In genomic region chr11:64854534-64855502, GRCh38 we compare ENCODE assay signal across 8 cellular contexts. TPM values are rescaled to one million over a fixed set of nuclear protein-coding genes. Genes with fewer than 3 reads are reported as not detected.
A peak's percentile ranks its signal among the peaks of the same experiment; 100 is the strongest.
DNase-seq lines count a peak whose midpoint lies in the region; ATAC-seq and TF ChIP-seq lines count a peak whose summit lies in the region.

No MANE protein-coding gene starts in this region.

- no peaks in the 10 kb centered on the region for H3K27me3 ChIP-seq in DOHH2 (ENCODE audit: control insufficient read depth, low read length)
- no peaks in the 10 kb centered on the region for H3K27me3 ChIP-seq in ascending aorta
- no peaks in the 10 kb centered on the region for H3K27me3 ChIP-seq in spleen (replicated peaks in 1 of 7)

- peak overlapping the region; percentile 98 for H3K27ac ChIP-seq in DOHH2 (ENCODE audit: low read depth, low read length)
- peak overlapping the region; percentile 88 to 95 for H3K27ac ChIP-seq in ascending aorta
- peak overlapping the region; percentile 72 to 98 (median 92) for H3K27ac ChIP-seq in spleen

- 61 to 79% (median 75%) methylated on average over 34 to 45 of the region's 45 CpGs for WGBS in spleen, 5 donors

- H3K4me1 ChIP-seq in DOHH2 (ENCODE audit: control insufficient read depth, low read length) = peaks cover 98% of the 10 kb centered on the region
- H3K4me1 ChIP-seq in ascending aorta = peaks cover 37 to 61% of the 10 kb centered on the region in 2 donors
- peaks cover 92 to 100% (median 100%) of the 10 kb centered on the region in 6 donors for H3K4me1 ChIP-seq in spleen

- peak overlapping the region; percentile 60 for H3K4me3 ChIP-seq in DOHH2 (ENCODE audit: low read length)
- peak overlapping the region in 1 of 2 donors; percentile 21 for H3K4me3 ChIP-seq in ascending aorta
- peak overlapping the region in 3 of 8 donors; percentile 3 to 46 (median 7) for H3K4me3 ChIP-seq in spleen

- DNase-seq in NOMO-1 treated with DMSO at 0.1 percent for 48 hours (lab: John Stamatoyannopoulos, UW; ENCODE audit: unreplicated experiment) = peak; percentile 12
- DNase-seq in ascending aorta (ENCODE audit: low spot score in 2 of 2) = peak; percentile 78 to 97
- DNase-seq in iPS-NIHi11 (ENCODE audit: low spot score) = peak; percentile 63
- DNase-seq in spleen = peak; percentile 84
- no peak for DNase-seq in OCI-M2 (lab: John Stamatoyannopoulos, UW; ENCODE audit: unreplicated experiment)

- H3F3A ChIP-seq in DOHH2 (ENCODE audit: control insufficient read depth, insufficient read depth) = peaks cover 39% of the 10 kb centered on the region

- intact Hi-C loops in ascending aorta (cut with DNase I) = loop anchor here (2.0 to 10.0 kb wide), 2 partner anchors 16 to 260 kb away; partner anchors contain the start of genes TM7SF2 and ZNHIT2
- intact Hi-C loops in spleen (cut with DNase I; ENCODE audit: low total_unique reads) = no loop called here

- H3K4me2 ChIP-seq in DOHH2 (ENCODE audit: low read length) = peak overlapping the region; percentile 80

- peaks cover 54% of the 10 kb centered on the region for H3K79me2 ChIP-seq in DOHH2 (ENCODE audit: control insufficient read depth, low read length)

- no peak for TF ChIP-seq CTCF in DOHH2 (IDR thresholded peaks at IDR 0.05; ENCODE audit: low read depth, low read length, poor library complexity, severe bottlenecking)
- TF ChIP-seq CTCF in ascending aorta (IDR thresholded peaks at IDR 0.05) = no peak
- TF ChIP-seq CTCF in spleen (IDR thresholded peaks at IDR 0.05 in 8 of 11, conservative IDR thresholded peaks at IDR 0.05 in 3 of 11) = no peak

- no peak for TF ChIP-seq POLR2A in spleen (IDR thresholded peaks at IDR 0.05)

- peaks cover 76% of the 10 kb centered on the region for H3K36me3 ChIP-seq in DOHH2 (ENCODE audit: control insufficient read depth, low read length)
- peaks cover 32 to 43% of the 10 kb centered on the region in 2 donors for H3K36me3 ChIP-seq in ascending aorta
- peaks cover 0 to 87% (median 45%) of the 10 kb centered on the region in 6 donors for H3K36me3 ChIP-seq in spleen

- no peak for ATAC-seq in HG02588 (IDR thresholded peaks at IDR 0.05; ENCODE audit: unreplicated experiment)
- ATAC-seq in HG02870 (IDR thresholded peaks at IDR 0.05; ENCODE audit: unreplicated experiment) = no peak

- no peaks in the 10 kb centered on the region for H3K9me2 ChIP-seq in DOHH2 (replicated peaks; ENCODE audit: control insufficient read depth, low read length)

- no peaks in the 10 kb centered on the region for H4K20me1 ChIP-seq in DOHH2 (ENCODE audit: control insufficient read depth, insufficient read depth, low read depth, low read length)

- H3K9me3 ChIP-seq in DOHH2 (ENCODE audit: control insufficient read depth, insufficient read depth, low read length) (no peaks in the 10 kb centered on the region), ascending aorta (no peaks in the 10 kb centered on the region), spleen (no peaks in the 10 kb centered on the region)

RNA-seq across cellular contexts. Expression of gene CDC42BPG, which starts 10.4 kb away (rescaled TPM):
- total RNA-seq in ascending aorta (not detected), spleen (1 to 10 TPM; 1.9 to 4.6 (median 2.6) TPM)
- 1 to 10 TPM in 2 of 3 donors, under 1 TPM in 1; 0.74 to 2.0 (median 1.0) TPM for polyA plus RNA-seq in spleen

RNA-seq across cellular contexts. Expression of gene EHD1, which starts 23.6 kb away (rescaled TPM):
- 216 TPM for total RNA-seq in ascending aorta
- 100 to 1,000 TPM; 117 to 337 (median 201) TPM for total RNA-seq in spleen
- 10 to 100 TPM; 51.9 to 93.9 (median 53.7) TPM for polyA plus RNA-seq in spleen

RNA-seq across cellular contexts. Expression of gene MEN1, which starts 44.5 kb away (rescaled TPM):
- 36.6 TPM for total RNA-seq in ascending aorta
- total RNA-seq in spleen = 10 to 100 TPM; 20.1 to 33.6 (median 28.2) TPM
- polyA plus RNA-seq in spleen = 10 to 100 TPM; 17.8 to 27.6 (median 20.5) TPM

RNA-seq across cellular contexts. Expression of gene MAP4K2, which starts 51.8 kb away (rescaled TPM):
- 34.0 TPM for total RNA-seq in ascending aorta
- 100 to 1,000 TPM in 1 of 7 donors, 10 to 100 TPM in 6; 41.5 to 106 (median 57.4) TPM for total RNA-seq in spleen
- 10 to 100 TPM; 40.8 to 70.8 (median 63.8) TPM for polyA plus RNA-seq in spleen
